Comparison of ENCODE assay signal across 16 cellular contexts in genomic region chr12:45978108-45978507, GRCh38.
"Had no signal": no experiment of that assay in that cellular context is flagged by ENCODE, and none has a peak within 500 bp of the region (broad histone marks: within the 10 kb centered on the region; RNA-seq: fewer than 3 reads in every experiment).

No MANE protein-coding gene starts in this region.

- H3K9ac ChIP-seq: parathyroid adenoma had no signal

- H3K4me3 ChIP-seq: dorsolateral prefrontal cortex had no signal

- ATAC-seq: activated CD8-positive, alpha-beta T cell treated with anti-CD3 and anti-CD28 coated beads for 36 hours; stimulated activated memory B cell treated with anti-CD40 and anti-IgM and Interleukin-4, amounts not matched to agents 10 μg/mL and 1 μg/mL and 100 μg/mL, for 72 hours had no signal

- FAIRE-seq: astrocyte, bronchial epithelial cell, frontal cortex had no signal

- H3K27me3 ChIP-seq: dorsolateral prefrontal cortex had no signal

- H3K27ac ChIP-seq: dorsolateral prefrontal cortex, parathyroid adenoma had no signal

- H3K27me3 Mint-ChIP-seq: activated CD8-positive, alpha-beta T cell treated with anti-CD3 and anti-CD28 coated beads for 36 hours; stimulated activated memory B cell treated with anti-CD40 and anti-IgM and Interleukin-4, amounts not matched to agents 10 μg/mL and 1 μg/mL and 100 μg/mL, for 72 hours had no signal

- H3K9me3 Mint-ChIP-seq: endodermal cell, neural crest cell had no signal

- H3K27ac Mint-ChIP-seq: activated CD8-positive, alpha-beta T cell treated with anti-CD3 and anti-CD28 coated beads for 36 hours; endodermal cell; stimulated activated memory B cell treated with anti-CD40 and anti-IgM and Interleukin-4, amounts not matched to agents 10 μg/mL and 1 μg/mL and 100 μg/mL, for 72 hours; T-helper 1 cell treated with Interleukin-12 subunit alpha and Interleukin-12 subunit beta and Interleukin-4 antibody, amounts not matched to agents 30 μg/mL and 1 μg/mL, for 36 hours had no signal

- DNase-seq: activated CD4-positive, alpha-beta T cell treated with anti-CD3 and anti-CD28 coated beads for 4 hours; activated CD8-positive, alpha-beta T cell treated with anti-CD3 and anti-CD28 coated beads for 36 hours; activated naive CD4-positive, alpha-beta T cell treated with Interleukin-2 at 50 U/mL for 16 hours; dorsolateral prefrontal cortex; endodermal cell; kidney glomerular epithelial cell; mesendoderm; substantia nigra; trophoblast cell had no signal

- H3K4me3 Mint-ChIP-seq: activated CD8-positive, alpha-beta T cell treated with anti-CD3 and anti-CD28 coated beads for 36 hours; endodermal cell; neural crest cell; stimulated activated memory B cell treated with anti-CD40 and anti-IgM and Interleukin-4, amounts not matched to agents 10 μg/mL and 1 μg/mL and 100 μg/mL, for 72 hours; T-helper 1 cell treated with Interleukin-12 subunit alpha and Interleukin-12 subunit beta and Interleukin-4 antibody, amounts not matched to agents 30 μg/mL and 1 μg/mL, for 36 hours had no signal

- H2AFZ ChIP-seq: parathyroid adenoma had no signal
